In the genomic region with DNA sequence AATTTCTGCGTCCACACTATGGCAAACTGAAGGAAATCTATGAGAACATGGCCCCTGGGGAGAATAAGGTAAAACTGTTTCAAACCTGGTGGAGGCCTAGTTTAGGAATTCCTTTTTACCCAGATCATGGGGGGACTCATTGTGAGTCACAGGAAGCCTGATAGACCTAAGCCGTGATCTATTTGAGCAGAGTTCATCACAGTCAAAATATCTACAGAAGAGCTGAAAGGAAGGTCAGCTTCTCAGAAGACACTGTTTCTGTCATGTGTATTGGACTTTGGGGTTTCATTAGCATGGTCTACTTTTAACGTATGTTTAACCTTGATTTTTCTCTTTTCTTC, we compare ENCODE assay signal across 11 cellular contexts. TPM values are rescaled to one million over a fixed set of nuclear protein-coding genes. Genes with fewer than 3 reads are reported as not detected.
DNase-seq lines count a peak whose midpoint lies in the region; ATAC-seq and TF ChIP-seq lines count a peak whose summit lies in the region.
"Had no signal": no experiment of that assay in that cellular context is flagged by ENCODE, and none has a peak within 500 bp of the region (broad histone marks: within the 10 kb centered on the region; RNA-seq: fewer than 3 reads in every experiment).

No MANE protein-coding gene starts in this region.

- H3K27me3 Mint-ChIP-seq in activated CD4-positive, alpha-beta memory T cell treated with anti-CD3 and anti-CD28 coated beads, Interleukin-2, amount 10 ng/mL, durations not matched to agents 7 days and 5 days, result no peaks in the 10 kb centered on the region

- H3K4me3 ChIP-seq in left ventricle myocardium inferior (peak overlapping the region; percentile 87), right atrium auricular region (peak overlapping the region in 1 of 2 donors; percentile 91), iPS-20b (ENCODE audit: low read length) (peak overlapping the region; percentile 96), upper lobe of right lung (peak overlapping the region; percentile 96)

- H3K36me3 ChIP-seq in left ventricle myocardium inferior (peaks cover 53% of the 10 kb centered on the region), right atrium auricular region (peaks cover 49% of the 10 kb centered on the region), iPS-20b (ENCODE audit: insufficient read depth, low read depth, low read length) (peaks cover 55% of the 10 kb centered on the region), upper lobe of right lung (peaks cover 52% of the 10 kb centered on the region)

- ATAC-seq in upper lobe of right lung, result no peak
- ATAC-seq in HG02588 (IDR thresholded peaks at IDR 0.05; ENCODE audit: unreplicated experiment), result no peak

- intact Hi-C loops in left ventricle myocardium inferior (cut with micrococcal nuclease) (no loop called here), upper lobe of right lung (cut with DNase I) (no loop called here)

- H3K9me3 Mint-ChIP-seq in activated CD4-positive, alpha-beta memory T cell treated with anti-CD3 and anti-CD28 coated beads, Interleukin-2, amount 10 ng/mL, durations not matched to agents 7 days and 5 days, result no peaks in the 10 kb centered on the region

- CTCF ChIA-PET in activated CD4-positive, alpha-beta memory T cell treated with anti-CD3 and anti-CD28 coated beads, Interleukin-2, amount 10 ng/mL, durations not matched to agents 7 days and 5 days (lab: Charles Lee), result interaction anchor here (2.0 kb wide), 1 partner anchor 72 kb away, joined by 4 read pairs; no protein-coding TSS in a partner anchor

- TF ChIP-seq CTCF in left ventricle myocardium inferior (IDR thresholded peaks at IDR 0.05; ENCODE audit: borderline replicate concordance), result no peak
- TF ChIP-seq CTCF in right atrium auricular region (IDR thresholded peaks at IDR 0.05), result no peak
- no peak for TF ChIP-seq CTCF in upper lobe of right lung (IDR thresholded peaks at IDR 0.05)

- H3K27ac ChIP-seq in left ventricle myocardium inferior (replicated peaks), result no peak overlapping the region
- no peak overlapping the region for H3K27ac ChIP-seq in right atrium auricular region
- no peak overlapping the region for H3K27ac ChIP-seq in iPS-20b (ENCODE audit: low read length)
- H3K27ac ChIP-seq in upper lobe of right lung, result no peak overlapping the region
- no peak overlapping the region for H3K27ac ChIP-seq in caudate nucleus (ENCODE audit: low read depth, low read length)

- H3K9me3 ChIP-seq in left ventricle myocardium inferior (replicated peaks), result no peaks in the 10 kb centered on the region
- no peaks in the 10 kb centered on the region for H3K9me3 ChIP-seq in right atrium auricular region
- no peaks in the 10 kb centered on the region for H3K9me3 ChIP-seq in iPS-20b (ENCODE audit: insufficient read depth, low read depth, low read length)
- H3K9me3 ChIP-seq in upper lobe of right lung, result no peaks in the 10 kb centered on the region

- DNase-seq in left ventricle myocardium inferior, result no peak
- no peak for DNase-seq in right atrium auricular region (ENCODE audit: low spot score)
- no peak for DNase-seq in activated CD4-positive, alpha-beta memory T cell treated with anti-CD3 and anti-CD28 coated beads, Interleukin-2, amount 10 ng/mL, durations not matched to agents 7 days and 5 days
- no peak for DNase-seq in upper lobe of right lung
- no peak for DNase-seq in caudate nucleus (lab: John Stamatoyannopoulos, UW)
- no peak for DNase-seq in activated effector memory CD4-positive, alpha-beta T cell treated with Interleukin-2 at 50 U/mL for 16 hours
- DNase-seq: kidney, T1000 had no signal

- POLR2A ChIA-PET in activated CD4-positive, alpha-beta memory T cell treated with anti-CD3 and anti-CD28 coated beads, Interleukin-2, amount 10 ng/mL, durations not matched to agents 7 days and 5 days (lab: Charles Lee), result interaction anchor here (2.0 to 3.1 kb wide), 2 partner anchors 11 to 15 kb away, joined by 9 to 10 read pairs; no protein-coding TSS in a partner anchor

- H3K9ac ChIP-seq in iPS-20b (ENCODE audit: low read depth, low read length), result peak overlapping the region; percentile 94; the same call in 1 of the 2 replicates

- peaks cover 41% of the 10 kb centered on the region for H3K36me3 Mint-ChIP-seq in activated CD4-positive, alpha-beta memory T cell treated with anti-CD3 and anti-CD28 coated beads, Interleukin-2, amount 10 ng/mL, durations not matched to agents 7 days and 5 days (ENCODE audit: low read depth)

- H3K4me3 Mint-ChIP-seq in activated CD4-positive, alpha-beta memory T cell treated with anti-CD3 and anti-CD28 coated beads, Interleukin-2, amount 10 ng/mL, durations not matched to agents 7 days and 5 days, result peak overlapping the region; percentile 95

- H3K27ac Mint-ChIP-seq in activated CD4-positive, alpha-beta memory T cell treated with anti-CD3 and anti-CD28 coated beads, Interleukin-2, amount 10 ng/mL, durations not matched to agents 7 days and 5 days, result no peak overlapping the region

- H3K4me1 Mint-ChIP-seq in activated CD4-positive, alpha-beta memory T cell treated with anti-CD3 and anti-CD28 coated beads, Interleukin-2, amount 10 ng/mL, durations not matched to agents 7 days and 5 days, result peaks cover 30% of the 10 kb centered on the region

- H3K27me3 ChIP-seq in left ventricle myocardium inferior (ENCODE audit: low read depth) (no peaks in the 10 kb centered on the region), right atrium auricular region (no peaks in the 10 kb centered on the region), iPS-20b (ENCODE audit: insufficient read depth, low read length) (no peaks in the 10 kb centered on the region), upper lobe of right lung (no peaks in the 10 kb centered on the region)

- peaks cover 28% of the 10 kb centered on the region for H3K4me1 ChIP-seq in left ventricle myocardium inferior
- peaks cover 0 to 23% of the 10 kb centered on the region in 2 donors for H3K4me1 ChIP-seq in right atrium auricular region
- no peaks in the 10 kb centered on the region for H3K4me1 ChIP-seq in iPS-20b (ENCODE audit: insufficient read depth, low read length)
- peaks cover 19% of the 10 kb centered on the region for H3K4me1 ChIP-seq in upper lobe of right lung

RNA-seq across cellular contexts. Expression of a gene that starts 1.3 kb away (rescaled TPM):
- 213 TPM for total RNA-seq in left ventricle myocardium inferior
- total RNA-seq in right atrium auricular region, result 100 to 1,000 TPM; 213 to 259 TPM
- 100 to 1,000 TPM; 177 TPM for total RNA-seq in activated CD4-positive, alpha-beta memory T cell treated with anti-CD3 and anti-CD28 coated beads, Interleukin-2, amount 10 ng/mL, durations not matched to agents 7 days and 5 days
- 152 TPM for total RNA-seq in upper lobe of right lung

RNA-seq across cellular contexts. Expression of a gene that starts 14.1 kb away (rescaled TPM):
- total RNA-seq in left ventricle myocardium inferior (224 TPM), right atrium auricular region (100 to 1,000 TPM; 270 to 276 TPM), upper lobe of right lung (295 TPM)
- 100 to 1,000 TPM; 259 to 266 TPM for total RNA-seq in activated CD4-positive, alpha-beta memory T cell treated with anti-CD3 and anti-CD28 coated beads, Interleukin-2, amount 10 ng/mL, durations not matched to agents 7 days and 5 days

RNA-seq across cellular contexts. Expression of a gene that starts 24.5 kb away (rescaled TPM):
- total RNA-seq in left ventricle myocardium inferior, result not detected
- 1 to 10 TPM in 1 of 2 donors, not detected in 1; 1.6 TPM for total RNA-seq in right atrium auricular region
- total RNA-seq in activated CD4-positive, alpha-beta memory T cell treated with anti-CD3 and anti-CD28 coated beads, Interleukin-2, amount 10 ng/mL, durations not matched to agents 7 days and 5 days, result not detected
- total RNA-seq in upper lobe of right lung, result not detected
- total RNA-seq: G401, kidney had no signal

RNA-seq across cellular contexts. Expression of a gene that starts 37.1 kb away (rescaled TPM):
- total RNA-seq in left ventricle myocardium inferior (30.2 TPM), right atrium auricular region (10 to 100 TPM; 33.7 to 45.8 TPM), upper lobe of right lung (19.0 TPM)
- total RNA-seq in activated CD4-positive, alpha-beta memory T cell treated with anti-CD3 and anti-CD28 coated beads, Interleukin-2, amount 10 ng/mL, durations not matched to agents 7 days and 5 days, result 1 to 10 TPM; 6.5 to 8.7 TPM

RNA-seq across cellular contexts. Expression of a gene that starts 39.0 kb away (rescaled TPM):
- 0.16 TPM for total RNA-seq in left ventricle myocardium inferior
- total RNA-seq in right atrium auricular region, result not detected
- total RNA-seq in activated CD4-positive, alpha-beta memory T cell treated with anti-CD3 and anti-CD28 coated beads, Interleukin-2, amount 10 ng/mL, durations not matched to agents 7 days and 5 days, result under 1 TPM in 1 of 2 experiments, not detected in 1; 0.23 TPM
- not detected for total RNA-seq in upper lobe of right lung
